In genomic region chr4:124884316-124884715, GRCh38 we compare ENCODE assay signal across 26 cellular contexts.
"Had no signal": no experiment of that assay in that cellular context is flagged by ENCODE, and none has a peak within 500 bp of the region (broad histone marks: within the 10 kb centered on the region; RNA-seq: fewer than 3 reads in every experiment).

No MANE protein-coding gene starts in this region.

- H3K36me3 ChIP-seq: brain microvascular endothelial cell, esophagus squamous epithelium, gastroesophageal sphincter had no signal

- ATAC-seq: activated T-cell treated with anti-CD3 and anti-CD28 coated beads, Interleukin-2, amount 50 U/mL, for 72 hours; effector memory CD8-positive, alpha-beta T cell; gastroesophageal sphincter had no signal

- H3K27me3 Mint-ChIP-seq: activated CD4-positive, alpha-beta memory T cell treated with anti-CD3 and anti-CD28 coated beads, Interleukin-2, amount 10 ng/mL, durations not matched to agents 7 days and 5 days; activated CD4-positive, alpha-beta T cell treated with anti-CD3 and anti-CD28 coated beads, Interleukin-2, amount 10 ng/mL, durations not matched to agents 7 days and 5 days; activated naive CD8-positive, alpha-beta T cell; activated T-cell treated with anti-CD3 and anti-CD28 coated beads, Interleukin-2, amount 50 U/mL, for 24 hours; central memory CD8-positive, alpha-beta T cell; dendritic cell treated with granulocyte-macrophage colony-stimulating factor and Interleukin-4, amounts not matched to agents 40 ng/mL and 50 ng/mL, for 4 days; effector memory CD8-positive, alpha-beta T cell had no signal

- H3K27ac Mint-ChIP-seq: activated CD4-positive, alpha-beta memory T cell treated with anti-CD3 and anti-CD28 coated beads, Interleukin-2, amount 10 ng/mL, durations not matched to agents 7 days and 5 days; activated CD4-positive, alpha-beta T cell treated with anti-CD3 and anti-CD28 coated beads, Interleukin-2, amount 10 ng/mL, durations not matched to agents 7 days and 5 days; activated naive CD8-positive, alpha-beta T cell; activated T-cell treated with anti-CD3 and anti-CD28 coated beads, Interleukin-2, amount 50 U/mL, for 24 hours; activated T-cell treated with anti-CD3 and anti-CD28 coated beads, Interleukin-2, amount 50 U/mL, for 72 hours; dendritic cell treated with granulocyte-macrophage colony-stimulating factor and Interleukin-4, amounts not matched to agents 40 ng/mL and 50 ng/mL, for 4 days; effector memory CD8-positive, alpha-beta T cell had no signal

- H3K9me3 Mint-ChIP-seq: activated CD4-positive, alpha-beta T cell treated with anti-CD3 and anti-CD28 coated beads, Interleukin-2, amount 10 ng/mL, durations not matched to agents 7 days and 5 days; activated T-cell treated with anti-CD3 and anti-CD28 coated beads, Interleukin-2, amount 50 U/mL, for 24 hours; dendritic cell treated with granulocyte-macrophage colony-stimulating factor and Interleukin-4, amounts not matched to agents 40 ng/mL and 50 ng/mL, for 4 days had no signal

- H3K4me3 ChIP-seq: coronary artery, dorsolateral prefrontal cortex, esophagus squamous epithelium, gastroesophageal sphincter had no signal

- H3K4me3 Mint-ChIP-seq: activated CD4-positive, alpha-beta memory T cell treated with anti-CD3 and anti-CD28 coated beads, Interleukin-2, amount 10 ng/mL, durations not matched to agents 7 days and 5 days; activated CD4-positive, alpha-beta T cell treated with anti-CD3 and anti-CD28 coated beads, Interleukin-2, amount 10 ng/mL, durations not matched to agents 7 days and 5 days; activated naive CD8-positive, alpha-beta T cell; activated T-cell treated with anti-CD3 and anti-CD28 coated beads, Interleukin-2, amount 50 U/mL, for 24 hours; activated T-cell treated with anti-CD3 and anti-CD28 coated beads, Interleukin-2, amount 50 U/mL, for 72 hours; central memory CD8-positive, alpha-beta T cell; dendritic cell treated with granulocyte-macrophage colony-stimulating factor and Interleukin-4, amounts not matched to agents 40 ng/mL and 50 ng/mL, for 4 days; effector memory CD8-positive, alpha-beta T cell had no signal

- H3K27ac ChIP-seq: brain microvascular endothelial cell, coronary artery, dorsolateral prefrontal cortex, epithelial cell of prostate, esophagus squamous epithelium, gastroesophageal sphincter had no signal

- H3K4me1 Mint-ChIP-seq: activated CD4-positive, alpha-beta memory T cell treated with anti-CD3 and anti-CD28 coated beads, Interleukin-2, amount 10 ng/mL, durations not matched to agents 7 days and 5 days; activated CD4-positive, alpha-beta T cell treated with anti-CD3 and anti-CD28 coated beads, Interleukin-2, amount 10 ng/mL, durations not matched to agents 7 days and 5 days; central memory CD8-positive, alpha-beta T cell had no signal

- H3K36me3 Mint-ChIP-seq: activated naive CD8-positive, alpha-beta T cell had no signal

- H3K27me3 ChIP-seq: brain microvascular endothelial cell, dorsolateral prefrontal cortex, esophagus squamous epithelium, gastroesophageal sphincter had no signal

- H3K4me1 ChIP-seq: esophagus squamous epithelium, gastroesophageal sphincter had no signal

- DNase-seq: activated CD4-positive, alpha-beta memory T cell treated with anti-CD3 and anti-CD28 coated beads, Interleukin-2, amount 10 ng/mL, durations not matched to agents 7 days and 5 days; activated CD4-positive, alpha-beta T cell treated with anti-CD3 and anti-CD28 coated beads for 1 hour; activated CD4-positive, alpha-beta T cell treated with anti-CD3 and anti-CD28 coated beads for 4 hours; activated CD4-positive, alpha-beta T cell treated with anti-CD3 and anti-CD28 coated beads, Interleukin-2, amount 10 ng/mL, durations not matched to agents 7 days and 5 days; activated CD4-positive, alpha-beta T cell treated with anti-CD3 and anti-CD28 coated beads, Interleukin-2, amount 50 U/mL, for 4 hours; activated CD8-positive, alpha-beta memory T cell treated with anti-CD3 and anti-CD28 coated beads, Interleukin-2, amount 50 U/mL, for 48 hours; activated gamma-delta T cell; activated naive CD4-positive, alpha-beta T cell treated with anti-CD3 and anti-CD28 coated beads, Interleukin-2, amount 50 U/mL, for 16 hours; activated naive CD4-positive, alpha-beta T cell treated with Interleukin-2 at 50 U/mL for 16 hours; activated T-cell treated with anti-CD3 and anti-CD28 coated beads for 4 hours; activated T-cell treated with anti-CD3 and anti-CD28 coated beads, Interleukin-2, amount 50 U/mL, for 24 hours; activated T-cell treated with anti-CD3 and anti-CD28 coated beads, Interleukin-2, amount 50 U/mL, for 72 hours; amniotic stem cell; anterior cingulate cortex; brain microvascular endothelial cell; dorsolateral prefrontal cortex; effector memory CD8-positive, alpha-beta T cell; esophagus squamous epithelium; foreskin melanocyte; T-helper 2 cell had no signal

- H3K9me3 ChIP-seq: esophagus squamous epithelium, gastroesophageal sphincter had no signal
